ENCODE assay signal across 10 cellular contexts in genomic region chr1:53957231-53957818, GRCh38. TPM values are rescaled to one million over a fixed set of nuclear protein-coding genes. Genes with fewer than 3 reads are reported as not detected.
DNase-seq lines count a peak whose midpoint lies in the region; ATAC-seq and TF ChIP-seq lines count a peak whose summit lies in the region.
"Had no signal": no experiment of that assay in that cellular context is flagged by ENCODE, and none has a peak within 500 bp of the region (broad histone marks: within the 10 kb centered on the region; RNA-seq: fewer than 3 reads in every experiment).

No MANE protein-coding gene starts in this region.

- ATAC-seq in activated T-cell treated with anti-CD3 and anti-CD28 coated beads, Interleukin-2, amount 50 U/mL, for 72 hours (replicated peaks in 1 of 2): no peak
- no peak for ATAC-seq in HG03469 (IDR thresholded peaks at IDR 0.05; ENCODE audit: unreplicated experiment)

- peaks cover 16% of the 10 kb centered on the region for H3K4me1 ChIP-seq in SJCRH30
- H3K4me1 ChIP-seq in iPS-20b (ENCODE audit: insufficient read depth, low read length): peaks cover 19% of the 10 kb centered on the region; the same call in 1 of the 2 replicates

- H3K27me3 Mint-ChIP-seq in activated T-cell treated with anti-CD3 and anti-CD28 coated beads, Interleukin-2, amount 50 U/mL, for 72 hours (ENCODE audit: low read depth): no peaks in the 10 kb centered on the region
- no peaks in the 10 kb centered on the region for H3K27me3 Mint-ChIP-seq in type B pancreatic cell

- H3K9me3 ChIP-seq in SJCRH30 (replicated peaks): no peaks in the 10 kb centered on the region
- no peaks in the 10 kb centered on the region for H3K9me3 ChIP-seq in iPS-20b (ENCODE audit: insufficient read depth, low read depth, low read length)
- H3K9me3 ChIP-seq: thoracic aorta had no signal

- H3K9ac ChIP-seq in iPS-20b (ENCODE audit: low read depth, low read length): 0 out of 2 replicates have a peak overlapping the region, but pooled peaks have one; percentile 11

- H3K36me3 Mint-ChIP-seq in activated T-cell treated with anti-CD3 and anti-CD28 coated beads, Interleukin-2, amount 50 U/mL, for 72 hours (ENCODE audit: insufficient read depth in 2 of 2): peaks cover 3 to 18% of the 10 kb centered on the region in 2 donors
- H3K36me3 Mint-ChIP-seq in type B pancreatic cell: peaks cover 20% of the 10 kb centered on the region

- H3K27ac Mint-ChIP-seq in activated T-cell treated with anti-CD3 and anti-CD28 coated beads, Interleukin-2, amount 50 U/mL, for 72 hours: peak overlapping the region; percentile 76
- H3K27ac Mint-ChIP-seq in type B pancreatic cell: peak overlapping the region; percentile 97

- peak overlapping the region; percentile 41; the same call in 1 of the 2 replicates for H3K27ac ChIP-seq in SJCRH30
- H3K27ac ChIP-seq in iPS-20b (ENCODE audit: low read length): no peak overlapping the region
- H3K27ac ChIP-seq: thoracic aorta had no signal

- H3K27me3 ChIP-seq in SJCRH30 (no peaks in the 10 kb centered on the region), iPS-20b (ENCODE audit: insufficient read depth, low read length) (no peaks in the 10 kb centered on the region)

- H3K9me3 Mint-ChIP-seq in activated T-cell treated with anti-CD3 and anti-CD28 coated beads, Interleukin-2, amount 50 U/mL, for 72 hours: no peaks in the 10 kb centered on the region
- no peaks in the 10 kb centered on the region for H3K9me3 Mint-ChIP-seq in type B pancreatic cell

- no peak for DNase-seq in activated T-cell treated with anti-CD3 and anti-CD28 coated beads, Interleukin-2, amount 50 U/mL, for 72 hours
- DNase-seq in activated T-cell treated with anti-CD3 and anti-CD28 coated beads, Interleukin-2, amount 50 U/mL, for 48 hours: no peak
- DNase-seq in SJCRH30: peak; percentile 49 to 57
- DNase-seq in type B pancreatic cell (ENCODE audit: extremely low spot score, unreplicated experiment): no peak
- DNase-seq in activated CD4-positive, CD25-positive, alpha-beta regulatory T cell treated with anti-CD3 and anti-CD28 coated beads, Interleukin-2, amount 50 U/mL, for 72 hours: no peak
- no peak for DNase-seq in NK-92 treated with Interleukin-12 subunit alpha and Interleukin-12 subunit beta, amount 100 ng/mL, for 24 hours (lab: John Stamatoyannopoulos, UW)
- DNase-seq: left cardiac atrium had no signal

- no peak for TF ChIP-seq CTCF in type B pancreatic cell (conservative IDR thresholded peaks at IDR 0.05)

- no peak overlapping the region for H3K4me3 ChIP-seq in SJCRH30
- H3K4me3 ChIP-seq in iPS-20b (ENCODE audit: low read length): no peak overlapping the region
- H3K4me3 ChIP-seq: thoracic aorta had no signal

- H3K4me1 Mint-ChIP-seq in activated T-cell treated with anti-CD3 and anti-CD28 coated beads, Interleukin-2, amount 50 U/mL, for 72 hours (ENCODE audit: low read depth): peaks cover 9% of the 10 kb centered on the region
- H3K4me1 Mint-ChIP-seq in type B pancreatic cell (ENCODE audit: unreplicated experiment): peaks cover 14% of the 10 kb centered on the region

- no peak overlapping the region for H3K4me3 Mint-ChIP-seq in activated T-cell treated with anti-CD3 and anti-CD28 coated beads, Interleukin-2, amount 50 U/mL, for 72 hours
- peak overlapping the region; percentile 62 for H3K4me3 Mint-ChIP-seq in type B pancreatic cell

- H3K36me3 ChIP-seq in SJCRH30 (peaks cover 71% of the 10 kb centered on the region), iPS-20b (ENCODE audit: insufficient read depth, low read depth, low read length) (peaks cover 74% of the 10 kb centered on the region)

RNA-seq across cellular contexts. Expression of gene LRRC42, which starts 11.2 kb away (rescaled TPM):
- total RNA-seq in activated T-cell treated with anti-CD3 and anti-CD28 coated beads, Interleukin-2, amount 50 U/mL, for 72 hours: 10 to 100 TPM; 39.0 to 40.3 TPM
- total RNA-seq in SJCRH30 (2014; rRNA removed; shearing (Covaris generic)): 48.4 and 50.7 TPM in 2 replicates
- 50.1 and 52.9 TPM in 2 replicates for total RNA-seq in type B pancreatic cell (ENCODE audit: low replicate concordance)

RNA-seq across cellular contexts. Expression of gene IFT25, which starts 11.8 kb away (rescaled TPM):
- 10 to 100 TPM; 59.6 to 68.3 TPM for total RNA-seq in activated T-cell treated with anti-CD3 and anti-CD28 coated beads, Interleukin-2, amount 50 U/mL, for 72 hours
- 110 and 119 TPM in 2 replicates for total RNA-seq in SJCRH30 (2014; rRNA removed; shearing (Covaris generic))
- 21.2 and 41.2 TPM in 2 replicates for total RNA-seq in type B pancreatic cell (ENCODE audit: low replicate concordance)

Comparison
In these comparisons a context has a peak if more than half of its experiments do, and no peak if none do; other contexts are left out.
1. DNase-seq: peak in SJCRH30 (2 of 2); none in activated T-cell treated with anti-CD3 and anti-CD28 coated beads, Interleukin-2, amount 50 U/mL, for 72 hours (0 of 2), activated T-cell treated with anti-CD3 and anti-CD28 coated beads, Interleukin-2, amount 50 U/mL, for 48 hours (0 of 2), type B pancreatic cell (single experiment), activated CD4-positive, CD25-positive, alpha-beta regulatory T cell treated with anti-CD3 and anti-CD28 coated beads, Interleukin-2, amount 50 U/mL, for 72 hours (single experiment) and NK-92 treated with Interleukin-12 subunit alpha and Interleukin-12 subunit beta, amount 100 ng/mL, for 24 hours (single experiment).